8 cellular contexts compared by ENCODE assay signal in genomic region chr9:97803167-97804058, GRCh38. TPM values are rescaled to one million over a fixed set of nuclear protein-coding genes. Genes with fewer than 3 reads are reported as not detected.
DNase-seq lines count a peak whose midpoint lies in the region; ATAC-seq, FAIRE-seq and TF ChIP-seq lines count a peak whose summit lies in the region.

No MANE protein-coding gene starts in this region.

- no peaks in the 10 kb centered on the region for H3K9me3 Mint-ChIP-seq in activated CD8-positive, alpha-beta T cell treated with anti-CD3 and anti-CD28 coated beads, Interleukin-2, amount 10 ng/mL, durations not matched to agents 7 days and 5 days (ENCODE audit: insufficient read depth)
- no peaks in the 10 kb centered on the region for H3K9me3 Mint-ChIP-seq in effector memory CD8-positive, alpha-beta T cell

- peaks cover 35% of the 10 kb centered on the region for H3K27me3 Mint-ChIP-seq in activated CD8-positive, alpha-beta T cell treated with anti-CD3 and anti-CD28 coated beads, Interleukin-2, amount 10 ng/mL, durations not matched to agents 7 days and 5 days (ENCODE audit: low read depth)
- H3K27me3 Mint-ChIP-seq in effector memory CD8-positive, alpha-beta T cell: peaks cover 15 to 50% of the 10 kb centered on the region in 2 donors

- H3K4me1 Mint-ChIP-seq in activated CD8-positive, alpha-beta T cell treated with anti-CD3 and anti-CD28 coated beads, Interleukin-2, amount 10 ng/mL, durations not matched to agents 7 days and 5 days (ENCODE audit: low read depth): peaks cover 4% of the 10 kb centered on the region
- H3K4me1 Mint-ChIP-seq in effector memory CD8-positive, alpha-beta T cell (ENCODE audit: low read depth in 2 of 2): peaks cover 9 to 11% of the 10 kb centered on the region in 2 donors

- H3K36me3 ChIP-seq in mesendoderm (ENCODE audit: control insufficient read depth, insufficient read depth, low read length): no peaks in the 10 kb centered on the region

- no peaks in the 10 kb centered on the region for H3K27me3 ChIP-seq in mesendoderm (ENCODE audit: insufficient read depth, low read length, poor library complexity)

- no peaks in the 10 kb centered on the region for H3K79me1 ChIP-seq in mesendoderm (ENCODE audit: low read length)

- no peak for TF ChIP-seq EP300 in A549 (IDR thresholded peaks at IDR 0.05)

- H3K27ac ChIP-seq in A549 (peak overlapping the region; percentile 96 to 98), mesendoderm (ENCODE audit: low read depth, low read length) (no peak overlapping the region)

- WGBS in A549 (ENCODE audit: missing lambda C conversion rate): 4% methylated on average over 35 of the region's 75 CpGs
- 100% methylated on average over 2 of the region's 75 CpGs for WGBS in mesendoderm (ENCODE audit: extremely low coverage, insufficient coverage, low lambda C conversion rate)

- no peak overlapping the region for H4K8ac ChIP-seq in mesendoderm (ENCODE audit: low read depth, low read length)

- H3K9me3 ChIP-seq in A549: no peaks in the 10 kb centered on the region

- no peak for TF ChIP-seq CTCF in A549 (IDR thresholded peaks at IDR 0.05)

- CTCF ChIA-PET in A549 (lab: Yijun Ruan, JAX): interaction anchor here (1.4 to 2.3 kb wide), 6 partner anchors 9 to 97 kb away, joined by 3 to 5 read pairs (median 4); no protein-coding TSS in a partner anchor
- CTCF ChIA-PET in activated CD8-positive, alpha-beta T cell treated with anti-CD3 and anti-CD28 coated beads, Interleukin-2, amount 10 ng/mL, durations not matched to agents 7 days and 5 days (lab: Charles Lee): interaction anchor here (1.4 kb wide), 1 partner anchor 87 kb away, joined by 6 read pairs; no protein-coding TSS in a partner anchor

- peak overlapping the region; percentile 92 for H3K56ac ChIP-seq in mesendoderm (ENCODE audit: low read length)

- DNase-seq in A549 (ENCODE audit: low read depth in 1 of 2, low spot score in 1 of 2): peak; percentile 71 to 79
- peak; percentile 32 for DNase-seq in NCI-H526 treated with DMSO at 0.1 percent for 48 hours (lab: John Stamatoyannopoulos, UW)
- DNase-seq in activated CD8-positive, alpha-beta T cell treated with anti-CD3 and anti-CD28 coated beads, Interleukin-2, amount 10 ng/mL, durations not matched to agents 7 days and 5 days: peak; percentile 79
- DNase-seq in effector memory CD8-positive, alpha-beta T cell: peak; percentile 60 to 67 (median 67)
- DNase-seq in mesendoderm: peak; percentile 72
- peak; percentile 15 for DNase-seq in stimulated activated CD8-positive, alpha-beta memory T cell treated with anti-CD3 and anti-CD28 coated beads, Interleukin-12 subunit alpha, Interleukin-12 subunit beta, amount 100 ng/mL, for 24 hours (ENCODE audit: extremely low read depth)

- peak overlapping the region; percentile 85 for H3K9ac ChIP-seq in mesendoderm (ENCODE audit: low read length)

- no peak overlapping the region for H2BK120ac ChIP-seq in mesendoderm (ENCODE audit: low read depth, low read length)

- H3K4me1 ChIP-seq in A549 (peaks cover 31% of the 10 kb centered on the region), mesendoderm (ENCODE audit: control insufficient read depth, low read depth, low read length) (peaks cover under 1% of the 10 kb centered on the region)

- H3K18ac ChIP-seq in mesendoderm (ENCODE audit: low read length): peak overlapping the region; percentile 83

- H2AK5ac ChIP-seq in mesendoderm (ENCODE audit: low read length): no peak overlapping the region

- no peaks in the 10 kb centered on the region for H3K79me2 ChIP-seq in mesendoderm (ENCODE audit: control insufficient read depth, insufficient read depth, low read length)

- peak; percentile 79 to 85 for ATAC-seq in A549
- peak; percentile 92 for ATAC-seq in GM18868 (IDR thresholded peaks at IDR 0.05; ENCODE audit: unreplicated experiment)
- peak; percentile 85 for ATAC-seq in HG03108 (IDR thresholded peaks at IDR 0.05; ENCODE audit: unreplicated experiment)
- ATAC-seq in activated CD8-positive, alpha-beta T cell treated with anti-CD3 and anti-CD28 coated beads, Interleukin-2, amount 10 ng/mL, durations not matched to agents 7 days and 5 days: peak; percentile 97
- peak; percentile 96 for ATAC-seq in effector memory CD8-positive, alpha-beta T cell (replicated peaks)

- H3K4me2 ChIP-seq in A549: peak overlapping the region; percentile 94
- H3K4me2 ChIP-seq in mesendoderm (ENCODE audit: low read length): peak overlapping the region; percentile 69

- H2BK5ac ChIP-seq in mesendoderm (ENCODE audit: low read length): no peak overlapping the region

- no peak overlapping the region for H4K5ac ChIP-seq in mesendoderm (ENCODE audit: low read length)

- no peak; a peak in 1 of 5 replicates for TF ChIP-seq RAD21 in A549 (conservative IDR thresholded peaks at IDR 0.05 in 1 of 2, IDR thresholded peaks at IDR 0.05 in 1 of 2)

- no peak for FAIRE-seq in A549 (lab: Jason Lieb, UNC)

- peak overlapping the region; percentile 62 for H3K4me3 Mint-ChIP-seq in activated CD8-positive, alpha-beta T cell treated with anti-CD3 and anti-CD28 coated beads, Interleukin-2, amount 10 ng/mL, durations not matched to agents 7 days and 5 days
- peak overlapping the region; percentile 78 to 84 for H3K4me3 Mint-ChIP-seq in effector memory CD8-positive, alpha-beta T cell

- no peak overlapping the region for H2BK15ac ChIP-seq in mesendoderm (replicated peaks; ENCODE audit: low read depth)

- TF ChIP-seq POLR2A in A549 (IDR thresholded peaks at IDR 0.05; ENCODE audit: low read length): peak; percentile 61; the same call in 1 of the 2 replicates

- peak overlapping the region; percentile 98 for H3K23ac ChIP-seq in mesendoderm (ENCODE audit: low read length)

- H3K27ac Mint-ChIP-seq in activated CD8-positive, alpha-beta T cell treated with anti-CD3 and anti-CD28 coated beads, Interleukin-2, amount 10 ng/mL, durations not matched to agents 7 days and 5 days: peak overlapping the region; percentile 48
- peak overlapping the region; percentile 80 to 91 for H3K27ac Mint-ChIP-seq in effector memory CD8-positive, alpha-beta T cell

- H3K4ac ChIP-seq in mesendoderm (ENCODE audit: low read depth, low read length): no peak overlapping the region

- H3K36me3 Mint-ChIP-seq in activated CD8-positive, alpha-beta T cell treated with anti-CD3 and anti-CD28 coated beads, Interleukin-2, amount 10 ng/mL, durations not matched to agents 7 days and 5 days (ENCODE audit: low read depth): no peaks in the 10 kb centered on the region
- H3K36me3 Mint-ChIP-seq in effector memory CD8-positive, alpha-beta T cell (ENCODE audit: insufficient read depth): peaks cover 8% of the 10 kb centered on the region

- POLR2A ChIA-PET in A549 (lab: Yijun Ruan, JAX): interaction anchor here (0.9 to 1.5 kb wide), 4 partner anchors 74 to 119 kb away, joined by 3 to 4 read pairs (median 4); partner anchors contain the start of genes TRMO and XPA
- POLR2A ChIA-PET in activated CD8-positive, alpha-beta T cell treated with anti-CD3 and anti-CD28 coated beads, Interleukin-2, amount 10 ng/mL, durations not matched to agents 7 days and 5 days (lab: Charles Lee): interaction anchor here (0.7 kb wide), 1 partner anchor 68 kb away, joined by 4 read pairs; no protein-coding TSS in a partner anchor

- H3K4me3 ChIP-seq in A549 (peak overlapping the region; percentile 79), mesendoderm (ENCODE audit: low read length) (peak overlapping the region; percentile 55)

TF ChIP-seq in A549, 52 proteins besides CTCF, POLR2A, EP300 and RAD21 (continues in another document):
- TF ChIP-seq BHLHE40 (IDR thresholded peaks at IDR 0.05; ENCODE audit: low read depth, low read length): no peak
- no peak for TF ChIP-seq SMC3 (IDR thresholded peaks at IDR 0.05)
- TF ChIP-seq RFX5 (IDR thresholded peaks at IDR 0.05): no peak
- no peak for TF ChIP-seq GATA3 (IDR thresholded peaks at IDR 0.05; ENCODE audit: borderline replicate concordance)
- TF ChIP-seq JUN (IDR thresholded peaks at IDR 0.05): peak; percentile 32 to 47; a peak in 2 of 5 replicates
- TF ChIP-seq CHD2 (IDR thresholded peaks at IDR 0.05; ENCODE audit: low read length, partially characterized antibody): no peak
- no peak for TF ChIP-seq MAZ (IDR thresholded peaks at IDR 0.05; ENCODE audit: borderline replicate concordance, low read depth, low read length)
- TF ChIP-seq CHD4 (IDR thresholded peaks at IDR 0.05; ENCODE audit: borderline replicate concordance): no peak
- TF ChIP-seq KDM5A (IDR thresholded peaks at IDR 0.05): no peak
- TF ChIP-seq ZFP36 (IDR thresholded peaks at IDR 0.05; ENCODE audit: borderline replicate concordance, partially characterized antibody): no peak
- TF ChIP-seq HOXA7 (CRISPR knock-in tag; IDR thresholded peaks at IDR 0.05): no peak
- no peak for TF ChIP-seq FOSL2 (IDR thresholded peaks at IDR 0.05)
- TF ChIP-seq FOSL2 (CRISPR knock-in tag; IDR thresholded peaks at IDR 0.05): peak; percentile 49
- TF ChIP-seq SREBF2 (IDR thresholded peaks at IDR 0.05): no peak
- no peak for TF ChIP-seq HOXB13 (CRISPR knock-in tag; IDR thresholded peaks at IDR 0.05; ENCODE audit: low read depth)
- no peak for TF ChIP-seq ELK1 (IDR thresholded peaks at IDR 0.05; ENCODE audit: low read depth, low read length)

RNA-seq across cellular contexts. Expression of gene FOXE1, which starts 49.6 kb away (rescaled TPM):
- 4.3 and 5.5 TPM in 2 replicates for polyA plus RNA-seq in A549 (2011; rRNA removed)
- polyA plus RNA-seq in A549 (2012; cell fraction: cytosol; rRNA removed): 3.0 and 4.6 TPM in 2 replicates
- polyA plus RNA-seq in A549 (2012; cell fraction: nucleus; rRNA removed): 4.0 and 4.5 TPM in 2 replicates
- polyA plus RNA-seq in A549 (2017; fragmentation: RNase III; extraction: RNeasy Plus Mini Kit Qiagen cat#74134 plus additional on column Dnase treatment): 5.7 to 6.8 TPM (median 6.3 TPM) in 3 replicates
- 3.5 and 4.0 TPM in 2 replicates for polyA minus RNA-seq in A549 (2011; rRNA and poly(A)+ RNA removed)
- total RNA-seq in activated CD8-positive, alpha-beta T cell treated with anti-CD3 and anti-CD28 coated beads, Interleukin-2, amount 10 ng/mL, durations not matched to agents 7 days and 5 days: under 1 TPM in 1 of 2 experiments, not detected in 1; 0.08 TPM
- polyA plus RNA-seq in mesendoderm (2013, experiment 1 of 2): 0.01 TPM
- 0.04 TPM for polyA plus RNA-seq in mesendoderm (2013, experiment 2 of 2)

Comparison
In these comparisons a context has a peak if more than half of its experiments do, and no peak if none do; other contexts are left out.
1. DNase-seq: peak in every context shown above with its lines; median percentile 79 in activated CD8-positive, alpha-beta T cell treated with anti-CD3 and anti-CD28 coated beads, Interleukin-2, amount 10 ng/mL, durations not matched to agents 7 days and 5 days; 75 in A549; 72 in mesendoderm; 67 in effector memory CD8-positive, alpha-beta T cell; 32 in NCI-H526 treated with DMSO at 0.1 percent for 48 hours; 15 in stimulated activated CD8-positive, alpha-beta memory T cell treated with anti-CD3 and anti-CD28 coated beads, Interleukin-12 subunit alpha, Interleukin-12 subunit beta, amount 100 ng/mL, for 24 hours.